ENCODE assay signal across 1 cellular context in genomic region chr3:42790714-42791229, GRCh38.
TF ChIP-seq lines count a peak whose summit lies in the region.

No MANE protein-coding gene starts in this region.

TF ChIP-seq in HEK293, 187 proteins besides CTCF, POLR2A, EP300 and RAD21:
- TF ChIP-seq ZBTB8A (tag by site-specific recombination; IDR thresholded peaks at IDR 0.05) (no peak), ZNF155 (tag by site-specific recombination; IDR thresholded peaks at IDR 0.05) (no peak), KLF7 (tag by site-specific recombination; IDR thresholded peaks at IDR 0.05; ENCODE audit: borderline replicate concordance) (no peak), ZNF510 (tag by site-specific recombination; IDR thresholded peaks at IDR 0.05; ENCODE audit: insufficient replicate concordance) (no peak), PRDM6 (tag by site-specific recombination; IDR thresholded peaks at IDR 0.05) (0 out of 2 replicates have a peak, but pooled peaks have one; percentile 43), ZNF366 (tag by site-specific recombination; conservative IDR thresholded peaks at IDR 0.05) (no peak), OSR2 (tag by site-specific recombination; IDR thresholded peaks at IDR 0.05) (peak; percentile 47; the same call in 1 of the 2 replicates), BCL11A (tag by site-specific recombination; IDR thresholded peaks at IDR 0.05; ENCODE audit: low read depth) (no peak)
